Comparison of ENCODE assay signal across 21 cellular contexts in genomic region chr7:21218155-21218554, GRCh38.
DNase-seq lines count a peak whose midpoint lies in the region; ATAC-seq, FAIRE-seq and TF ChIP-seq lines count a peak whose summit lies in the region.
"Had no signal": no experiment of that assay in that cellular context is flagged by ENCODE, and none has a peak within 500 bp of the region (broad histone marks: within the 10 kb centered on the region; RNA-seq: fewer than 3 reads in every experiment).

No MANE protein-coding gene starts in this region.

- no peaks in the 10 kb centered on the region for H4K20me1 ChIP-seq in GM23338 (replicated peaks; ENCODE audit: insufficient read depth)
- H4K20me1 ChIP-seq in neural cell (ENCODE audit: insufficient read depth) = no peaks in the 10 kb centered on the region
- H4K20me1 ChIP-seq: BLaER1 treated with 17β-estradiol and CSF1 and Interleukin-3, amounts not matched to agents 10 nM and 100 nM had no signal

- no peak overlapping the region for H3K9ac ChIP-seq in neural cell (ENCODE audit: low read length)
- H3K9ac ChIP-seq: BLaER1 treated with 17β-estradiol and CSF1 and Interleukin-3, amounts not matched to agents 10 nM and 100 nM had no signal

- H3K27me3 ChIP-seq in GM23338 (ENCODE audit: insufficient read depth) (no peaks in the 10 kb centered on the region), neural cell (ENCODE audit: insufficient read depth, low read depth, low read length) (no peaks in the 10 kb centered on the region)
- H3K27me3 ChIP-seq: BLaER1 treated with 17β-estradiol and CSF1 and Interleukin-3, amounts not matched to agents 10 nM and 100 nM had no signal

- H3K9me2 ChIP-seq in GM23338 (ENCODE audit: insufficient read depth) (0 out of 2 replicates have a peak, but pooled peaks cover 3% of the 10 kb centered on the region), neural cell (ENCODE audit: insufficient read depth, low read length) (no peaks in the 10 kb centered on the region)

- H3F3A ChIP-seq in GM23338 (replicated peaks; ENCODE audit: low read depth) (no peaks in the 10 kb centered on the region), neural cell (ENCODE audit: insufficient read depth, low read length, poor library complexity, severe bottlenecking) (no peaks in the 10 kb centered on the region)

- peak overlapping the region; percentile 76; the same call in 1 of the 2 replicates for H2AFZ ChIP-seq in GM23338
- no peak overlapping the region for H2AFZ ChIP-seq in neural cell (ENCODE audit: low read depth, low read length)

- no peak overlapping the region for H3K27ac ChIP-seq in GM23338 (ENCODE audit: low read depth)
- no peak overlapping the region for H3K27ac ChIP-seq in neural cell (ENCODE audit: low read length)
- H3K27ac ChIP-seq: 22Rv1; A549; BLaER1 treated with 17β-estradiol and CSF1 and Interleukin-3, amounts not matched to agents 10 nM and 100 nM; C4-2B had no signal

- no peaks in the 10 kb centered on the region; the same call in 2 of the 3 replicates for H3K9me3 Mint-ChIP-seq in GM23338
- no peaks in the 10 kb centered on the region for H3K9me3 Mint-ChIP-seq in activated naive CD4-positive, alpha-beta T cell treated with anti-CD3 and anti-CD28 coated beads, Interleukin-2, amount 50 U/mL, for 72 hours
- H3K9me3 Mint-ChIP-seq: CD4-positive, alpha-beta T cell; CD8-positive, alpha-beta T cell had no signal

- no peak overlapping the region for H3K4me2 ChIP-seq in GM23338
- no peak overlapping the region for H3K4me2 ChIP-seq in neural cell (ENCODE audit: low read length)
- H3K4me2 ChIP-seq: A549; BLaER1 treated with 17β-estradiol and CSF1 and Interleukin-3, amounts not matched to agents 10 nM and 100 nM had no signal

- no peaks in the 10 kb centered on the region for H3K27me3 Mint-ChIP-seq in GM23338 (ENCODE audit: insufficient read depth, low read depth, poor library complexity)

- no peak for ATAC-seq in GM23338
- ATAC-seq in activated naive CD4-positive, alpha-beta T cell treated with anti-CD3 and anti-CD28 coated beads, Interleukin-2, amount 50 U/mL, for 72 hours = no peak
- ATAC-seq: A549; CD8-positive, alpha-beta T cell had no signal

- TF ChIP-seq EP300 in neural cell (conservative IDR thresholded peaks at IDR 0.05; ENCODE audit: poor library complexity, severe bottlenecking) = peak; percentile 89

- H3K27ac Mint-ChIP-seq in GM23338 = no peak overlapping the region
- H3K27ac Mint-ChIP-seq in activated naive CD4-positive, alpha-beta T cell treated with anti-CD3 and anti-CD28 coated beads, Interleukin-2, amount 50 U/mL, for 72 hours = no peak overlapping the region
- H3K27ac Mint-ChIP-seq: B cell; CD4-positive, alpha-beta T cell; CD8-positive, alpha-beta T cell had no signal

- H3K4me3 ChIP-seq in GM23338 (no peak overlapping the region), neural cell (ENCODE audit: low read length) (no peak overlapping the region)
- H3K4me3 ChIP-seq: A549; BLaER1 treated with 17β-estradiol and CSF1 and Interleukin-3, amounts not matched to agents 10 nM and 100 nM had no signal

- no peaks in the 10 kb centered on the region for H3K4me1 ChIP-seq in GM23338 (ENCODE audit: insufficient read depth)
- H3K4me1 ChIP-seq: A549; BLaER1 treated with 17β-estradiol and CSF1 and Interleukin-3, amounts not matched to agents 10 nM and 100 nM; Caco-2 had no signal

- TF ChIP-seq RAD21 in neural cell (conservative IDR thresholded peaks at IDR 0.05) = no peak

- no peaks in the 10 kb centered on the region for H3K79me2 ChIP-seq in GM23338 (replicated peaks; ENCODE audit: insufficient read depth)
- no peaks in the 10 kb centered on the region for H3K79me2 ChIP-seq in neural cell (replicated peaks; ENCODE audit: insufficient read depth, low read length)

- no peak for DNase-seq in GM23338 (ENCODE audit: low spot score)
- DNase-seq in HTR-8/SVneo (ENCODE audit: insufficient read length, low spot score) = no peak
- DNase-seq in activated naive CD4-positive, alpha-beta T cell treated with anti-CD3 and anti-CD28 coated beads, Interleukin-2, amount 50 U/mL, for 72 hours (ENCODE audit: low spot score in 2 of 2) = no peak
- no peak for DNase-seq in activated T-cell treated with anti-CD3 and anti-CD28 coated beads, Interleukin-2, amount 50 U/mL, for 1 hour
- DNase-seq: AML-193; Caco-2; Calu3; CD4-positive, alpha-beta T cell; CD8-positive, alpha-beta T cell; DMS79 treated with DMSO at 0.1 percent for 48 hours; GF-D8 had no signal

- H3K4me3 Mint-ChIP-seq in GM23338 = no peak overlapping the region
- H3K4me3 Mint-ChIP-seq: B cell; CD4-positive, alpha-beta T cell; CD8-positive, alpha-beta T cell had no signal

- H3K36me3 ChIP-seq in GM23338 (ENCODE audit: insufficient read depth) (no peaks in the 10 kb centered on the region), neural cell (ENCODE audit: insufficient read depth, low read length) (no peaks in the 10 kb centered on the region)
- H3K36me3 ChIP-seq: BLaER1 treated with 17β-estradiol and CSF1 and Interleukin-3, amounts not matched to agents 10 nM and 100 nM had no signal

- TF ChIP-seq CTCF in GM23338 (conservative IDR thresholded peaks at IDR 0.05; ENCODE audit: low read depth in 2 of 2) = no peak
- TF ChIP-seq CTCF in neural cell (IDR thresholded peaks at IDR 0.05; ENCODE audit: poor library complexity, severe bottlenecking) = no peak

- no peaks in the 10 kb centered on the region for H3K9me3 ChIP-seq in neural cell (ENCODE audit: low read length)
- H3K9me3 ChIP-seq: A549; BLaER1 treated with 17β-estradiol and CSF1 and Interleukin-3, amounts not matched to agents 10 nM and 100 nM; Caco-2 had no signal

- H3K36me3 Mint-ChIP-seq in GM23338 (ENCODE audit: low read depth) = no peaks in the 10 kb centered on the region
- H3K36me3 Mint-ChIP-seq in activated naive CD4-positive, alpha-beta T cell treated with anti-CD3 and anti-CD28 coated beads, Interleukin-2, amount 50 U/mL, for 72 hours = no peaks in the 10 kb centered on the region
- H3K36me3 Mint-ChIP-seq: CD8-positive, alpha-beta T cell had no signal

- peaks cover 3% of the 10 kb centered on the region; the same call in 2 of the 3 replicates for H3K4me1 Mint-ChIP-seq in GM23338
- H3K4me1 Mint-ChIP-seq: B cell had no signal

- peak; percentile 36 for FAIRE-seq in HTR-8/SVneo (lab: Jason Lieb, UNC)
- FAIRE-seq: A549, D721Med, G401.6, GM12891, GM19239 had no signal

TF ChIP-seq in GM23338, 12 proteins besides CTCF, POLR2A, EP300 and RAD21 (continues in another document):
- no peak for TF ChIP-seq EZH2phosphoT487 (IDR thresholded peaks at IDR 0.05; ENCODE audit: unreplicated experiment)
- no peak for TF ChIP-seq NANOG (IDR thresholded peaks at IDR 0.05; ENCODE audit: borderline replicate concordance)
- no peak for TF ChIP-seq JUNB (IDR thresholded peaks at IDR 0.05; ENCODE audit: unreplicated experiment)
- TF ChIP-seq ETS1 (IDR thresholded peaks at IDR 0.05) = no peak
- TF ChIP-seq ZNF331 (CRISPR knock-in tag; IDR thresholded peaks at IDR 0.05; ENCODE audit: low read depth) = no peak

TF ChIP-seq in neural cell, 6 proteins besides CTCF, POLR2A, EP300 and RAD21:
- TF ChIP-seq POLR2AphosphoS5 (IDR thresholded peaks at IDR 0.05) (peak; percentile 52), MXI1 (conservative IDR thresholded peaks at IDR 0.05; ENCODE audit: poor library complexity, severe bottlenecking) (no peak), SMC3 (conservative IDR thresholded peaks at IDR 0.05; ENCODE audit: poor library complexity) (no peak)
- TF ChIP-seq, protein P1, sequence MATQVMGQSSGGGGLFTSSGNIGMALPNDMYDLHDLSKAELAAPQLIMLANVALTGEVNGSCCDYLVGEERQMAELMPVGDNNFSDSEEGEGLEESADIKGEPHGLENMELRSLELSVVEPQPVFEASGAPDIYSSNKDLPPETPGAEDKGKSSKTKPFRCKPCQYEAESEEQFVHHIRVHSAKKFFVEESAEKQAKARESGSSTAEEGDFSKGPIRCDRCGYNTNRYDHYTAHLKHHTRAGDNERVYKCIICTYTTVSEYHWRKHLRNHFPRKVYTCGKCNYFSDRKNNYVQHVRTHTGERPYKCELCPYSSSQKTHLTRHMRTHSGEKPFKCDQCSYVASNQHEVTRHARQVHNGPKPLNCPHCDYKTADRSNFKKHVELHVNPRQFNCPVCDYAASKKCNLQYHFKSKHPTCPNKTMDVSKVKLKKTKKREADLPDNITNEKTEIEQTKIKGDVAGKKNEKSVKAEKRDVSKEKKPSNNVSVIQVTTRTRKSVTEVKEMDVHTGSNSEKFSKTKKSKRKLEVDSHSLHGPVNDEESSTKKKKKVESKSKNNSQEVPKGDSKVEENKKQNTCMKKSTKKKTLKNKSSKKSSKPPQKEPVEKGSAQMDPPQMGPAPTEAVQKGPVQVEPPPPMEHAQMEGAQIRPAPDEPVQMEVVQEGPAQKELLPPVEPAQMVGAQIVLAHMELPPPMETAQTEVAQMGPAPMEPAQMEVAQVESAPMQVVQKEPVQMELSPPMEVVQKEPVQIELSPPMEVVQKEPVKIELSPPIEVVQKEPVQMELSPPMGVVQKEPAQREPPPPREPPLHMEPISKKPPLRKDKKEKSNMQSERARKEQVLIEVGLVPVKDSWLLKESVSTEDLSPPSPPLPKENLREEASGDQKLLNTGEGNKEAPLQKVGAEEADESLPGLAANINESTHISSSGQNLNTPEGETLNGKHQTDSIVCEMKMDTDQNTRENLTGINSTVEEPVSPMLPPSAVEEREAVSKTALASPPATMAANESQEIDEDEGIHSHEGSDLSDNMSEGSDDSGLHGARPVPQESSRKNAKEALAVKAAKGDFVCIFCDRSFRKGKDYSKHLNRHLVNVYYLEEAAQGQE (IDR thresholded peaks at IDR 0.05; ENCODE audit: borderline replicate concordance) = peak; percentile 78
TF ChIP-seq in neural cell: peak in this region for 2.
